Comparison of ENCODE assay signal across 1 cellular context in genomic region chr17:77215281-77215680, GRCh38.
TF ChIP-seq lines count a peak whose summit lies in the region.

No MANE protein-coding gene starts in this region.

TF ChIP-seq in H1, 55 proteins besides CTCF, POLR2A, EP300 and RAD21 (continued from another document):
- TF ChIP-seq PHF8 (conservative IDR thresholded peaks at IDR 0.05; ENCODE audit: low read depth, low read length) (no peak), E2F6 (IDR thresholded peaks at IDR 0.05) (no peak), SAP30 (IDR thresholded peaks at IDR 0.05; ENCODE audit: insufficient read depth, insufficient replicate concordance, low read length) (no peak), POLR2AphosphoS5 (IDR thresholded peaks at IDR 0.05; ENCODE audit: low read depth, low read length) (no peak), FOSL1 (IDR thresholded peaks at IDR 0.05; ENCODE audit: insufficient read depth, low read depth, low read length) (no peak)
